In the genomic region with DNA sequence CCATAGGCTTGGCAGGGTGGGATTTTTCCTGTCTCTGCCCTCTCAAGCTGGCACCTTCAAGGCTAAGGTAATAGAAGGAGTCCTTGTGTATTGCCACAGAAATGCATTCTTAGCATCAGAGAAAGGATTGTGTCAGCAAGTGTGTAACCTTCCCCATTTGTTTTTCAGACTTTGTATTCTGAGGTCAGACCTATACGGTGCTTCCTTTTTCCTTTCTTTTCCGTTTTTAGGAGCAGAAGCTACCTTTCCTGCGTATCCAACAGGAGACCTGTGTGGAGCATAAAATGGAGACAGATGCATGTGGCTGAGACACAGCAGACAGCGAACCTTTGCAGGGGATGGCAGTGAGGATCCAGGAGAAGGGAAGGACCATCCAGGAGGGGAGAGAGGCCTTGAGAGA, we compare ENCODE assay signal across 29 cellular contexts.
"Had no signal": no experiment of that assay in that cellular context is flagged by ENCODE, and none has a peak within 500 bp of the region (broad histone marks: within the 10 kb centered on the region; RNA-seq: fewer than 3 reads in every experiment).

No MANE protein-coding gene starts in this region.

- DNase-seq: activated CD4-positive, alpha-beta T cell treated with anti-CD3 and anti-CD28 coated beads for 36 hours; activated CD4-positive, alpha-beta T cell treated with anti-CD3 and anti-CD28 coated beads, Interleukin-2, amount 50 U/mL, for 1 hour; activated CD4-positive, alpha-beta T cell treated with anti-CD3 and anti-CD28 coated beads, Interleukin-2, amount 50 U/mL, for 48 hours; activated CD4-positive, CD25-positive, alpha-beta regulatory T cell; activated CD4-positive, CD25-positive, alpha-beta regulatory T cell treated with anti-CD3 and anti-CD28 coated beads, Interleukin-2, amount 50 U/mL, for 72 hours; activated CD8-positive, alpha-beta memory T cell treated with anti-CD3 and anti-CD28 coated beads for 24 hours; activated CD8-positive, alpha-beta T cell treated with anti-CD3 and anti-CD28 coated beads for 36 hours; activated effector memory CD4-positive, alpha-beta T cell treated with Interleukin-2 at 50 U/mL for 16 hours; activated gamma-delta T cell treated with Interleukin-2 at 50 U/mL for 16 hours; activated naive CD4-positive, alpha-beta T cell treated with anti-CD3 and anti-CD28 coated beads, Interleukin-2, amount 50 U/mL, for 16 hours; activated naive CD4-positive, alpha-beta T cell treated with Interleukin-2 at 50 U/mL for 16 hours; activated T-cell treated with anti-CD3 and anti-CD28 coated beads, Interleukin-2, amount 50 U/mL, for 4 hours; amniotic stem cell; anterior cingulate cortex; body of pancreas; caudate nucleus; cortex of kidney; dermis blood vessel endothelial cell; effector CD4-positive, alpha-beta T cell; effector memory CD8-positive, alpha-beta T cell; foreskin keratinocyte; gastrocnemius medialis; glutamatergic neuron; heart left ventricle; T-helper 2 cell; WERI-Rb-1 had no signal

- ATAC-seq: activated CD4-positive, alpha-beta T cell treated with anti-CD3 and anti-CD28 coated beads for 36 hours; activated CD8-positive, alpha-beta T cell treated with anti-CD3 and anti-CD28 coated beads for 36 hours; activated T-cell treated with anti-CD3 and anti-CD28 coated beads, Interleukin-2, amount 50 U/mL, for 4 hours; activated T-helper 17 cell treated with anti-CD3 and anti-CD28 coated beads, Interleukin-2, amount 50 U/mL, for 72 hours; body of pancreas; effector memory CD8-positive, alpha-beta T cell; foreskin keratinocyte; heart left ventricle had no signal

- H3K4me3 Mint-ChIP-seq: activated CD4-positive, alpha-beta T cell treated with anti-CD3 and anti-CD28 coated beads for 36 hours; activated CD8-positive, alpha-beta T cell treated with anti-CD3 and anti-CD28 coated beads for 36 hours; activated naive CD8-positive, alpha-beta T cell; activated T-cell treated with anti-CD3 and anti-CD28 coated beads, Interleukin-2, amount 50 U/mL, for 4 hours; activated T-helper 17 cell treated with anti-CD3 and anti-CD28 coated beads, Interleukin-2, amount 50 U/mL, for 72 hours; effector memory CD8-positive, alpha-beta T cell had no signal

- H3K27me3 Mint-ChIP-seq: activated CD4-positive, alpha-beta T cell treated with anti-CD3 and anti-CD28 coated beads for 36 hours; activated CD8-positive, alpha-beta T cell treated with anti-CD3 and anti-CD28 coated beads for 36 hours; activated naive CD8-positive, alpha-beta T cell; activated T-helper 17 cell treated with anti-CD3 and anti-CD28 coated beads, Interleukin-2, amount 50 U/mL, for 72 hours; effector memory CD8-positive, alpha-beta T cell had no signal

- H3K4me1 Mint-ChIP-seq: activated CD4-positive, alpha-beta T cell treated with anti-CD3 and anti-CD28 coated beads for 36 hours; activated T-helper 17 cell treated with anti-CD3 and anti-CD28 coated beads, Interleukin-2, amount 50 U/mL, for 72 hours had no signal

- H3K9me3 Mint-ChIP-seq: effector memory CD8-positive, alpha-beta T cell had no signal

- FAIRE-seq: colon had no signal

- H3K27ac Mint-ChIP-seq: activated CD4-positive, alpha-beta T cell treated with anti-CD3 and anti-CD28 coated beads for 36 hours; activated CD8-positive, alpha-beta T cell treated with anti-CD3 and anti-CD28 coated beads for 36 hours; activated naive CD8-positive, alpha-beta T cell; activated T-helper 17 cell treated with anti-CD3 and anti-CD28 coated beads, Interleukin-2, amount 50 U/mL, for 72 hours; effector memory CD8-positive, alpha-beta T cell had no signal
